ENCODE assay signal across 8 cellular contexts in genomic region chr10:103396067-103396788, GRCh38. TPM values are rescaled to one million over a fixed set of nuclear protein-coding genes. Genes with fewer than 3 reads are reported as not detected.
A peak's percentile ranks its signal among the peaks of the same experiment; 100 is the strongest.
DNase-seq lines count a peak whose midpoint lies in the region; ATAC-seq and TF ChIP-seq lines count a peak whose summit lies in the region.

ATP5MK (minus strand) TSS chr10:103396475; CDS start chr10:103392457, 4,018 bp downstream.
PDCD11 (plus strand) TSS chr10:103396626; CDS start chr10:103398427, 1,801 bp downstream.

- H3K4me1 ChIP-seq in DOHH2 (ENCODE audit: control insufficient read depth, low read length): peaks cover 36% of the 10 kb centered on the region
- H3K4me1 ChIP-seq in naive thymus-derived CD4-positive, alpha-beta T cell (ENCODE audit: control insufficient read depth in 2 of 2, insufficient read depth in 2 of 2, low read length in 2 of 2): peaks cover 25 to 33% of the 10 kb centered on the region in 2 donors

- POLR2A ChIA-PET in naive thymus-derived CD4-positive, alpha-beta T cell (lab: Charles Lee): interaction anchor here (0.5 to 3.5 kb wide), 8 partner anchors 9 to 801 kb away, joined by 3 to 24 read pairs (median 3); partner anchors contain the start of genes CNNM2 and TAF5

- no peaks in the 10 kb centered on the region for H3K27me3 Mint-ChIP-seq in naive thymus-derived CD4-positive, alpha-beta T cell

- H3K27ac ChIP-seq in DOHH2 (ENCODE audit: low read depth, low read length): peak within 1 kb of the TSS; percentile 37
- H3K27ac ChIP-seq in naive thymus-derived CD4-positive, alpha-beta T cell (ENCODE audit: low read depth, low read length): peak within 1 kb of the TSS; percentile 87

- no peaks in the 10 kb centered on the region for H3K9me3 Mint-ChIP-seq in naive thymus-derived CD4-positive, alpha-beta T cell

- peak; percentile 98 for ATAC-seq in GM21825 (IDR thresholded peaks at IDR 0.05; ENCODE audit: unreplicated experiment)
- peak; percentile 100 for ATAC-seq in naive thymus-derived CD4-positive, alpha-beta T cell

- H3K9me2 ChIP-seq in DOHH2 (replicated peaks; ENCODE audit: control insufficient read depth, low read length): no peaks in the 10 kb centered on the region

- peaks cover 0 to 22% (median 9%) of the 10 kb centered on the region in 5 donors for H3K36me3 Mint-ChIP-seq in naive thymus-derived CD4-positive, alpha-beta T cell

- peak; percentile 100 for DNase-seq in Kasumi-1 (lab: John Stamatoyannopoulos, UW)
- DNase-seq in RPMI7951 (ENCODE audit: low read depth): peak; percentile 97
- peak; percentile 89 to 92 for DNase-seq in activated T-helper 1 cell treated with anti-CD3 and anti-CD28 coated beads, Interleukin-2, amount 50 U/mL, for 16 hours (ENCODE audit: low read depth in 1 of 2, low spot score in 1 of 2)
- DNase-seq in fibroblast of gingiva (ENCODE audit: low read depth): peak; percentile 96
- DNase-seq in naive thymus-derived CD4-positive, alpha-beta T cell: peak; percentile 75 to 93 (median 91)
- DNase-seq in stimulated activated naive CD4-positive, alpha-beta T cell (lab: John Stamatoyannopoulos, UW): peak; percentile 86 to 93 (median 88)

- CTCF ChIA-PET in naive thymus-derived CD4-positive, alpha-beta T cell (lab: Charles Lee): interaction anchor here (0.6 kb wide), 1 partner anchor 751 kb away, joined by 7 read pairs; no protein-coding TSS in a partner anchor

- 0 out of 2 replicates have a peak, but pooled peaks cover 3% of the 10 kb centered on the region for H4K20me1 ChIP-seq in DOHH2 (ENCODE audit: control insufficient read depth, insufficient read depth, low read depth, low read length)

- H3K4me2 ChIP-seq in DOHH2 (ENCODE audit: low read length): peak within 1 kb of the TSS; percentile 79

- H3K27me3 ChIP-seq in DOHH2 (ENCODE audit: control insufficient read depth, low read length): no peaks in the 10 kb centered on the region
- no peaks in the 10 kb centered on the region for H3K27me3 ChIP-seq in naive thymus-derived CD4-positive, alpha-beta T cell (ENCODE audit: control insufficient read depth in 2 of 2, insufficient read depth in 2 of 2, low read length in 2 of 2)

- H3K79me2 ChIP-seq in DOHH2 (ENCODE audit: control insufficient read depth, low read length): peaks cover 88% of the 10 kb centered on the region

- H3K9me3 ChIP-seq in DOHH2 (ENCODE audit: control insufficient read depth, insufficient read depth, low read length): no peaks in the 10 kb centered on the region
- H3K9me3 ChIP-seq in naive thymus-derived CD4-positive, alpha-beta T cell (ENCODE audit: control insufficient read depth in 2 of 3, low read length in 3 of 3): no peaks in the 10 kb centered on the region

- peak; percentile 36 for TF ChIP-seq CTCF in DOHH2 (IDR thresholded peaks at IDR 0.05; ENCODE audit: low read depth, low read length, poor library complexity, severe bottlenecking)

- intact Hi-C loops in naive thymus-derived CD4-positive, alpha-beta T cell (cut with micrococcal nuclease): loop anchor here (1.0 to 10.0 kb wide), 6 partner anchors 28 to 894 kb away; partner anchors contain the start of genes CNNM2 (in 2 of the 2), PCGF6 (in 2 of the 2), ACTR1A (in 1 of the 2) and BORCS7 (in 1 of the 2)

- peak within 1 kb of the TSS; percentile 92 for H3K4me3 ChIP-seq in DOHH2 (ENCODE audit: low read length)
- peak within 1 kb of the TSS; percentile 91 for H3K4me3 ChIP-seq in naive thymus-derived CD4-positive, alpha-beta T cell (ENCODE audit: low read length)

- peaks cover 76% of the 10 kb centered on the region for H3K36me3 ChIP-seq in DOHH2 (ENCODE audit: control insufficient read depth, low read length)
- H3K36me3 ChIP-seq in naive thymus-derived CD4-positive, alpha-beta T cell (ENCODE audit: control insufficient read depth in 2 of 3, insufficient read depth in 3 of 3, low read length in 3 of 3): peaks cover 6 to 43% (median 14%) of the 10 kb centered on the region in 3 experiments

- H3K4me1 Mint-ChIP-seq in naive thymus-derived CD4-positive, alpha-beta T cell: peaks cover 42 to 68% (median 62%) of the 10 kb centered on the region in 7 donors

- peaks cover 3% of the 10 kb centered on the region; the same call in 1 of the 2 replicates for H3F3A ChIP-seq in DOHH2 (ENCODE audit: control insufficient read depth, insufficient read depth)

- H3K4me3 Mint-ChIP-seq in naive thymus-derived CD4-positive, alpha-beta T cell: peak within 1 kb of the TSS; percentile 91 to 99 (median 99)

- H3K27ac Mint-ChIP-seq in naive thymus-derived CD4-positive, alpha-beta T cell: peak within 1 kb of the TSS; percentile 89 to 97 (median 96)

RNA-seq across cellular contexts. Expression of gene ATP5MK, which starts in this region (rescaled TPM):
- 586 and 602 TPM in 2 replicates for total RNA-seq in RPMI7951 (2014; rRNA removed; shearing (Covaris generic))
- 100 to 1,000 TPM; 106 to 334 (median 120) TPM for total RNA-seq in naive thymus-derived CD4-positive, alpha-beta T cell
- polyA plus RNA-seq in naive thymus-derived CD4-positive, alpha-beta T cell: 100 to 1,000 TPM; 339 to 525 TPM

RNA-seq across cellular contexts. Expression of gene PDCD11, which starts in this region (rescaled TPM):
- 15.3 and 18.1 TPM in 2 replicates for total RNA-seq in RPMI7951 (2014; rRNA removed; shearing (Covaris generic))
- total RNA-seq in naive thymus-derived CD4-positive, alpha-beta T cell: 10 to 100 TPM; 28.8 to 56.3 (median 38.8) TPM
- polyA plus RNA-seq in naive thymus-derived CD4-positive, alpha-beta T cell: 10 to 100 TPM in 1 of 2 donors, 1 to 10 TPM in 1; 7.5 to 15.9 TPM

Comparison
In these comparisons a context has a peak if more than half of its experiments do, and no peak if none do; other contexts are left out.
1. Peak in every context shown above with its lines: DNase-seq, ATAC-seq, H3K4me3 ChIP-seq and H3K27ac ChIP-seq.